1 cellular context compared by ENCODE assay signal in the genomic region with DNA sequence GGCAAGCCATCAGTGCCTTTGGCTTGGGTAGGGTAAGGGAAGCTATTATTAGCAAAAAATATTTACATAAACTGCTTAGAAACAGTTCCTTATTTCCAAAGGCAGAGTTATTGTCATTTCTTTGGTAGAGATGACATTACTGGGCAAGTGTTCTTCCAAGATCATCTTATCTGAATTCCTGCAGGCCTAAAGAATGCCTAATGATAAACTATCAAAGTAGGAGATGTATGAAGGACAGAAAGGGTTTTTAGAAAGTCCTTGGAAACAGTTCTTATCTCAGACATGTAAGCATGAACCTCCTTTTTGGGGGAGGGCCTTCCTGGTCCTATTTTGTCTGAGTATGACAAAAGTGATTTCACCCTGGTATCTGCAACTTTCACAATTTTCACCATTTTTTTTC.
TF ChIP-seq lines count a peak whose summit lies in the region.

No MANE protein-coding gene starts in this region.

TF ChIP-seq in K562, 482 proteins besides CTCF, POLR2A, EP300 and RAD21 (continued from another document and continues in another):
- no peak for TF ChIP-seq PPARD (CRISPR knock-in tag; IDR thresholded peaks at IDR 0.05)
- TF ChIP-seq ZNF280A (IDR thresholded peaks at IDR 0.05; ENCODE audit: low read depth, partially characterized antibody), result no peak
- TF ChIP-seq KAT7 (CRISPR knock-in tag; IDR thresholded peaks at IDR 0.05; ENCODE audit: borderline replicate concordance), result no peak
- no peak for TF ChIP-seq ZC3H8 (IDR thresholded peaks at IDR 0.05)
- TF ChIP-seq SNRNP70 (optimal IDR thresholded peaks at IDR 0.05; ENCODE audit: low read depth, low read length), result no peak
- TF ChIP-seq OTX1 (CRISPR knock-in tag; IDR thresholded peaks at IDR 0.05), result no peak
- TF ChIP-seq TCF7L2 (IDR thresholded peaks at IDR 0.05; ENCODE audit: low read depth, low read length), result no peak
- TF ChIP-seq GTF2E2 (tag; IDR thresholded peaks at IDR 0.05), result no peak
- no peak for TF ChIP-seq YBX1 (IDR thresholded peaks at IDR 0.05)
- no peak for TF ChIP-seq ZNF785 (CRISPR knock-in tag; IDR thresholded peaks at IDR 0.05)
- TF ChIP-seq GTF2A2 (tag; IDR thresholded peaks at IDR 0.05), result no peak
- TF ChIP-seq MAX (CRISPR knock-in tag; IDR thresholded peaks at IDR 0.05), result no peak
- no peak for TF ChIP-seq TOE1 (IDR thresholded peaks at IDR 0.05; ENCODE audit: borderline replicate concordance)
- TF ChIP-seq TOE1 (CRISPR knock-in tag; IDR thresholded peaks at IDR 0.05; ENCODE audit: borderline replicate concordance, low read depth), result no peak
- no peak for TF ChIP-seq MAFF (IDR thresholded peaks at IDR 0.05; ENCODE audit: low read length)
- TF ChIP-seq HDAC2 (IDR thresholded peaks at IDR 0.05), result peak; percentile 88
- TF ChIP-seq TAF15 (IDR thresholded peaks at IDR 0.05; ENCODE audit: low read depth, low read length), result no peak
- TF ChIP-seq AFF4 (CRISPR knock-in tag; IDR thresholded peaks at IDR 0.05), result no peak
- TF ChIP-seq, protein P1, sequence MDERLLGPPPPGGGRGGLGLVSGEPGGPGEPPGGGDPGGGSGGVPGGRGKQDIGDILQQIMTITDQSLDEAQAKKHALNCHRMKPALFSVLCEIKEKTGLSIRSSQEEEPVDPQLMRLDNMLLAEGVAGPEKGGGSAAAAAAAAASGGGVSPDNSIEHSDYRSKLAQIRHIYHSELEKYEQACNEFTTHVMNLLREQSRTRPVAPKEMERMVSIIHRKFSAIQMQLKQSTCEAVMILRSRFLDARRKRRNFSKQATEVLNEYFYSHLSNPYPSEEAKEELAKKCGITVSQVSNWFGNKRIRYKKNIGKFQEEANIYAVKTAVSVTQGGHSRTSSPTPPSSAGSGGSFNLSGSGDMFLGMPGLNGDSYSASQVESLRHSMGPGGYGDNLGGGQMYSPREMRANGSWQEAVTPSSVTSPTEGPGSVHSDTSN (CRISPR knock-in tag; IDR thresholded peaks at IDR 0.05; ENCODE audit: low read depth), result no peak
- TF ChIP-seq, protein P1 (tag; conservative IDR thresholded peaks at IDR 0.05; ENCODE audit: low read depth), result peak; percentile 53
- no peak for TF ChIP-seq ZBED1 (IDR thresholded peaks at IDR 0.05)
- no peak for TF ChIP-seq HMGXB4 (CRISPR knock-in tag; IDR thresholded peaks at IDR 0.05)
- TF ChIP-seq ZBTB17 (CRISPR knock-in tag; IDR thresholded peaks at IDR 0.05), result peak; percentile 51; the same call in 1 of the 2 replicates
- no peak for TF ChIP-seq FIP1L1 (IDR thresholded peaks at IDR 0.05; ENCODE audit: low read depth, low read length, poor library complexity, severe bottlenecking)
- TF ChIP-seq LARP7 (IDR thresholded peaks at IDR 0.05), result no peak
- no peak for TF ChIP-seq MAFG (tag; conservative IDR thresholded peaks at IDR 0.05)
- peak; percentile 47 to 75 for TF ChIP-seq KDM1A (IDR thresholded peaks at IDR 0.05)
- TF ChIP-seq FUS (optimal IDR thresholded peaks at IDR 0.05; ENCODE audit: low read depth, low read length), result no peak
- no peak for TF ChIP-seq CHD2 (IDR thresholded peaks at IDR 0.05; ENCODE audit: low read depth, low read length)
- TF ChIP-seq BCL6 (CRISPR knock-in tag; IDR thresholded peaks at IDR 0.05), result no peak
- no peak for TF ChIP-seq GABPB2 (CRISPR knock-in tag; conservative IDR thresholded peaks at IDR 0.05)
- TF ChIP-seq MCM5 (IDR thresholded peaks at IDR 0.05; ENCODE audit: low read depth), result no peak
- no peak; the same call in 1 of the 2 replicates for TF ChIP-seq TARDBP (IDR thresholded peaks at IDR 0.05)
- TF ChIP-seq NFATC3 (IDR thresholded peaks at IDR 0.05), result peak; percentile 57; the same call in 1 of the 2 replicates
- TF ChIP-seq, protein P2, sequence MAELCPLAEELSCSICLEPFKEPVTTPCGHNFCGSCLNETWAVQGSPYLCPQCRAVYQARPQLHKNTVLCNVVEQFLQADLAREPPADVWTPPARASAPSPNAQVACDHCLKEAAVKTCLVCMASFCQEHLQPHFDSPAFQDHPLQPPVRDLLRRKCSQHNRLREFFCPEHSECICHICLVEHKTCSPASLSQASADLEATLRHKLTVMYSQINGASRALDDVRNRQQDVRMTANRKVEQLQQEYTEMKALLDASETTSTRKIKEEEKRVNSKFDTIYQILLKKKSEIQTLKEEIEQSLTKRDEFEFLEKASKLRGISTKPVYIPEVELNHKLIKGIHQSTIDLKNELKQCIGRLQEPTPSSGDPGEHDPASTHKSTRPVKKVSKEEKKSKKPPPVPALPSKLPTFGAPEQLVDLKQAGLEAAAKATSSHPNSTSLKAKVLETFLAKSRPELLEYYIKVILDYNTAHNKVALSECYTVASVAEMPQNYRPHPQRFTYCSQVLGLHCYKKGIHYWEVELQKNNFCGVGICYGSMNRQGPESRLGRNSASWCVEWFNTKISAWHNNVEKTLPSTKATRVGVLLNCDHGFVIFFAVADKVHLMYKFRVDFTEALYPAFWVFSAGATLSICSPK (IDR thresholded peaks at IDR 0.05; ENCODE audit: borderline replicate concordance), result no peak
- no peak for TF ChIP-seq RBM39 (optimal IDR thresholded peaks at IDR 0.05; ENCODE audit: low read depth, low read length)
- TF ChIP-seq PCBP1 (IDR thresholded peaks at IDR 0.05; ENCODE audit: low read depth, low read length, poor library complexity, severe bottlenecking), result no peak
- TF ChIP-seq RCOR1 (IDR thresholded peaks at IDR 0.05; ENCODE audit: borderline replicate concordance in 1 of 2, low read depth in 2 of 2, low read length in 2 of 2), result peak in 1 of 2 experiments; percentile 84; a peak in 2 of 4 replicates
